In the genomic region with DNA sequence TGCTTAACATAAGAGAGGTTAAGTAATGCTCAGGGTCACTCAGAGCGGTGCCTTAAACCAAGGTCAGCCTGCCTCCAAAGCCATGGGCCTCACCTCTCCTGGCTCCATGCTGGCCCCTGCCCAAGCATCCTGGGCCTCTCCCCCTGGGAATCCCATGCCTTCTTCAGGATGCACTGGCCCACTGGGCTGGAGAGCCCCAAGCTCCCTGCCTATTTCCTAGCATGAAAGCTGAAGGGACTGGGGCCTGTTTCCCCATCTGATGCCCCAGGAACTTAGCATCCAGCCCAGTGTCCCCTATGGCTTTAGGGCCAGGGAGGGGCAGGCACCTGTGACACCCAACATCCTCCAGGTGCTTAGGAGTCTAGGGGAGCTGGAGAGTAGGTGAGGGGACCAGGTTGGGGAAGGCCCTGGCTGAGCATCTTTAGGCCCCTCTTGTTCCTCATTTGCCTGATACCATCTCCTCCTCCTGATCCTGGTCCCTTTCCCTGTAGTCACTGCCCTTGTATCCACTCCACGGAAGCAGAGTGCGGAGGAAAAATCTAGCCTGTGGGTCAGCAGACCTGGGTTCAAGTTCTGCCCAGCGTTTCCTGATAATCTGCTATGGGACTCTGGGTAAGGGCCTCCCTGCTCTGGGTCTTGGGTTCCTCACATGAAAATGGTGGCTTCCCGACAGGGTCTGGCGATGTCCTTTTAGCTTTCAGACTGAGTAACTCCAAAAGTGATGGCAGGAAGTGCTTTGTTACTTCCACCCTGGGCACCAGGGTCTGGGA, we compare ENCODE assay signal across 10 cellular contexts. TPM values are rescaled to one million over a fixed set of nuclear protein-coding genes. Genes with fewer than 3 reads are reported as not detected.
A peak's percentile ranks its signal among the peaks of the same experiment; 100 is the strongest.
DNase-seq lines count a peak whose midpoint lies in the region; ATAC-seq, FAIRE-seq and TF ChIP-seq lines count a peak whose summit lies in the region.
"Had no signal": no experiment of that assay in that cellular context is flagged by ENCODE, and none has a peak within 500 bp of the region (broad histone marks: within the 10 kb centered on the region; RNA-seq: fewer than 3 reads in every experiment).

No MANE protein-coding gene starts in this region.

- no peaks in the 10 kb centered on the region for H3K27me3 Mint-ChIP-seq in WTC11 (ENCODE audit: low read depth)

- peak; percentile 17 for FAIRE-seq in GM12892 (lab: Jason Lieb, UNC)
- FAIRE-seq in keratinocyte (lab: Jason Lieb, UNC): peak; percentile 36
- FAIRE-seq: D721Med had no signal

- peaks cover 82% of the 10 kb centered on the region for H3K4me1 ChIP-seq in keratinocyte (ENCODE audit: control insufficient read depth, extremely low read depth, insufficient read depth, low read length)
- H3K4me1 ChIP-seq in mucosa of descending colon (ENCODE audit: low read depth): no peaks in the 10 kb centered on the region

- intact Hi-C loops in mucosa of descending colon (cut with DNase I, micrococcal nuclease): no loop called here

- 0 out of 2 replicates have a peak, but pooled peaks have one; percentile 8 for TF ChIP-seq POLR2A in GM12892 (IDR thresholded peaks at IDR 0.05; ENCODE audit: low read depth, low read length)

- peak overlapping the region; percentile 66 for H3K4me2 ChIP-seq in keratinocyte (ENCODE audit: control insufficient read depth, extremely low read depth, insufficient read depth, low read depth, low read length)

- no peak overlapping the region for H2AFZ ChIP-seq in keratinocyte (ENCODE audit: control insufficient read depth, low read length)

- H3K27ac ChIP-seq in keratinocyte (ENCODE audit: control insufficient read depth, insufficient read depth, low read length) (peak overlapping the region; percentile 53), skin epidermis (peak overlapping the region in 15 of 21 experiments; percentile 29 to 79 (median 51))

- no peak for TF ChIP-seq CTCF in WTC11 (IDR thresholded peaks at IDR 0.05)
- no peak for TF ChIP-seq CTCF in keratinocyte (optimal IDR thresholded peaks at IDR 0.05 in 1 of 3, IDR thresholded peaks at IDR 0.05 in 1 of 3, conservative IDR thresholded peaks at IDR 0.05 in 1 of 3; ENCODE audit: extremely low read depth in 1 of 3, insufficient read depth in 2 of 3, low read length in 3 of 3)
- no peak for TF ChIP-seq CTCF in mucosa of descending colon (IDR thresholded peaks at IDR 0.05)

- ATAC-seq in WTC11: no peak
- no peak for ATAC-seq in GM19351 (IDR thresholded peaks at IDR 0.05; ENCODE audit: unreplicated experiment)
- no peak for ATAC-seq in mucosa of descending colon
- ATAC-seq in GM21529 (IDR thresholded peaks at IDR 0.05; ENCODE audit: unreplicated experiment): no peak

- H3K9me3 ChIP-seq in keratinocyte (ENCODE audit: control insufficient read depth, low read depth, low read length) (no peaks in the 10 kb centered on the region), mucosa of descending colon (no peaks in the 10 kb centered on the region)

- no peak overlapping the region for H3K4me3 Mint-ChIP-seq in WTC11

- peak overlapping the region in 1 of 3 experiments; percentile 8 for H3K4me3 ChIP-seq in keratinocyte (ENCODE audit: control insufficient read depth in 2 of 3, extremely low read depth in 1 of 3, insufficient read depth in 2 of 3, low read depth in 1 of 3, low read length in 3 of 3)
- no peak overlapping the region for H3K4me3 ChIP-seq in skin epidermis
- H3K4me3 ChIP-seq in mucosa of descending colon: no peak overlapping the region

- H3K9me1 ChIP-seq in keratinocyte (ENCODE audit: control insufficient read depth, extremely low read depth, insufficient read depth, low read length): no peaks in the 10 kb centered on the region

- H3K9me3 Mint-ChIP-seq in WTC11: no peaks in the 10 kb centered on the region

- dilution Hi-C loops in keratinocyte (cut with MboI; ENCODE audit: extremely low pct_ligation_motif_present, low sequenced_read_pairs): no loop called here

- DNase-seq in GM12892 (ENCODE audit: insufficient read length): no peak
- no peak for DNase-seq in WTC11 (ENCODE audit: low spot score)
- no peak for DNase-seq in keratinocyte (ENCODE audit: low read depth, low spot score)
- DNase-seq in mucosa of descending colon: no peak
- DNase-seq in dedifferentiated amniotic fluid mesenchymal stem cell (ENCODE audit: extremely low spot score): no peak
- DNase-seq: NCI-H1930 had no signal

- peaks cover 50% of the 10 kb centered on the region for H3K79me2 ChIP-seq in keratinocyte (ENCODE audit: control insufficient read depth, insufficient read depth, low read length)

- H3K36me3 Mint-ChIP-seq in WTC11: peaks cover 19% of the 10 kb centered on the region

- H3K27ac Mint-ChIP-seq in WTC11: 0 out of 2 replicates have a peak overlapping the region, but pooled peaks have one; percentile 54

- CTCF ChIA-PET in WTC11 (lab: Charles Lee): interaction anchor here (0.6 to 0.7 kb wide), 2 partner anchors 12 to 29 kb away, joined by 3 read pairs; partner anchors contain the start of gene EHD4

- no peaks in the 10 kb centered on the region for H4K20me1 ChIP-seq in keratinocyte (ENCODE audit: control insufficient read depth, extremely low read depth, insufficient read depth, low read length)

- H3K36me3 ChIP-seq in keratinocyte (ENCODE audit: control insufficient read depth in 2 of 2, extremely low read depth in 1 of 2, insufficient read depth in 2 of 2, low read length in 2 of 2) (peaks cover 12 to 37% of the 10 kb centered on the region in 2 experiments), mucosa of descending colon (ENCODE audit: low read depth) (no peaks in the 10 kb centered on the region)

- no peaks in the 10 kb centered on the region for H3K27me3 ChIP-seq in keratinocyte (ENCODE audit: control insufficient read depth, extremely low read depth, insufficient read depth, low read length)

- H3K4me1 Mint-ChIP-seq in WTC11: peaks cover 6% of the 10 kb centered on the region; the same call in 1 of the 2 replicates

- H3K9ac ChIP-seq in keratinocyte (ENCODE audit: control insufficient read depth, extremely low read depth, insufficient read depth, low read length): peak overlapping the region; percentile 24

- POLR2A ChIA-PET in WTC11 (lab: Charles Lee): no interaction called here

TF ChIP-seq in WTC11, 78 proteins besides CTCF, POLR2A, EP300 and RAD21 (continues in another document):
- TF ChIP-seq, protein P1, sequence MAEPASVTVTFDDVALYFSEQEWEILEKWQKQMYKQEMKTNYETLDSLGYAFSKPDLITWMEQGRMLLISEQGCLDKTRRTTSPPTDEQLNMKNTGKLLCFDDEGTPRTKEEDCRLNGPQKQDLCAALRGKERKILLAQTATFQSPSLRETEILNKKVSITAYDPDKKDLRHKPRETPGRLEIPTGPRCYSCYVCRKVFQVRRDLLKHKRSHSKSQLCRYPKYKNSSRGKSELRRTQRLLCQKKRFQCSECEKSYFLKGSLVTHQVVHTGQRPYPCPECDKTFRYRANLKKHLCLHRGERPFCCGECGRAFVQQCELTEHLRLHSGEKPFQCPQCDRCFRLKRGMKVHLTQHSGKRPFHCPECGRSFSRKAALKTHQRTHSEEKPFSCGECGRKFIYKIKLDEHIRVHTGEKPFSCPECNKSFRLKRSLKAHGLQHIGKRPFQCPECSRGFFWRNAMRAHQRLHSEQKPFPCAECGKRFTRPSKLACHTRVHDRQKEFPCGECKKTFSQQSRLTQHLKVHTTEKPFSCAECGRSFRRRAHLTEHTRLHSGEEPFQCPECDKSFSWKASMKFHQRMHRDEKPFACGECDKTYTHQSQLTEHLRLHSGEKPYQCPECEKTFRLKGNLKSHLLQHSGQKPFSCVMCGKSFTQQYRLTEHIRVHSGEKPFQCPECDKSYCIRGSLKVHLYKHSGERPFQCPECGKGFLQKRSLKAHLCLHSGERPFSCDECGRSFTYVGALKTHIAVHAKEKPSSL (CRISPR knock-in tag; conservative IDR thresholded peaks at IDR 0.05): no peak
- TF ChIP-seq NR2C2 (CRISPR knock-in tag; IDR thresholded peaks at IDR 0.05) (no peak), NR3C1 (CRISPR knock-in tag; conservative IDR thresholded peaks at IDR 0.05; ENCODE audit: low read depth) (no peak)

RNA-seq across cellular contexts. Expression of gene EHD4, which starts 28.6 kb away (rescaled TPM):
- polyA plus RNA-seq in GM12892 (2012; ENCODE audit: missing spikeins): 19.9 TPM
- 20.8 to 23.9 TPM (median 21.3 TPM) in 3 replicates for total RNA-seq in WTC11 (2021)
- polyA plus RNA-seq in keratinocyte: 29.5 to 49.7 TPM (median 31.5 TPM) in 3 replicates
- polyA plus RNA-seq in keratinocyte (2011; ENCODE audit: low read depth): 8.7 TPM
- polyA plus RNA-seq in keratinocyte (2011; cell fraction: cytosol; rRNA removed): 28.5 and 34.1 TPM in 2 replicates
- 27.7 and 35.2 TPM in 2 replicates for polyA plus RNA-seq in keratinocyte (2011; cell fraction: nucleus; rRNA removed)
- polyA plus RNA-seq in keratinocyte (2012; ENCODE audit: low replicate concordance): 21.9 and 42.9 TPM in 2 replicates
- 39.6 to 55.1 TPM (median 41.8 TPM) in 3 replicates for polyA minus RNA-seq in keratinocyte
- polyA minus RNA-seq in keratinocyte (2011; cell fraction: cytosol; rRNA and poly(A)+ RNA removed): 58.7 TPM
- polyA minus RNA-seq in keratinocyte (2011; cell fraction: nucleus; rRNA and poly(A)+ RNA removed): 27.5 and 35.1 TPM in 2 replicates
- total RNA-seq in mucosa of descending colon: 10 to 100 TPM; 26.4 to 39.0 (median 35.0) TPM

RNA-seq across cellular contexts. Expression of gene SPTBN5, which starts 49.9 kb away (rescaled TPM):
- 0.04 TPM for polyA plus RNA-seq in GM12892 (2012; ENCODE audit: missing spikeins)
- 1.2 to 2.3 TPM (median 2.0 TPM) in 3 replicates for total RNA-seq in WTC11 (2021)
- polyA plus RNA-seq in keratinocyte: 0.61 to 1.1 TPM (median 0.66 TPM) in 3 replicates
- 0.46 TPM for polyA plus RNA-seq in keratinocyte (2011; ENCODE audit: low read depth)
- polyA plus RNA-seq in keratinocyte (2011; cell fraction: cytosol; rRNA removed): 0.14 and 0.22 TPM in 2 replicates
- polyA plus RNA-seq in keratinocyte (2011; cell fraction: nucleus; rRNA removed): 3.0 and 3.3 TPM in 2 replicates
- polyA plus RNA-seq in keratinocyte (2012; ENCODE audit: low replicate concordance): 0.64 and 1.9 TPM in 2 replicates
- 0.13 to 1.1 TPM (median 0.36 TPM) in 3 replicates for polyA minus RNA-seq in keratinocyte
- polyA minus RNA-seq in keratinocyte (2011; cell fraction: cytosol; rRNA and poly(A)+ RNA removed): not detected
- 0.62 and 1.4 TPM in 2 replicates for polyA minus RNA-seq in keratinocyte (2011; cell fraction: nucleus; rRNA and poly(A)+ RNA removed)
- 1 to 10 TPM in 1 of 3 donors, under 1 TPM in 2; 0.36 to 2.2 (median 0.87) TPM for total RNA-seq in mucosa of descending colon
